In genomic region chr7:127872122-127872521, GRCh38 we compare ENCODE assay signal across 17 cellular contexts.
DNase-seq lines count a peak whose midpoint lies in the region; ATAC-seq and TF ChIP-seq lines count a peak whose summit lies in the region.
"Had no signal": no experiment of that assay in that cellular context is flagged by ENCODE, and none has a peak within 500 bp of the region (broad histone marks: within the 10 kb centered on the region; RNA-seq: fewer than 3 reads in every experiment).

No MANE protein-coding gene starts in this region.

- no peak for TF ChIP-seq CTCF in CD8-positive, alpha-beta T cell (IDR thresholded peaks at IDR 0.05)

- H3K9me3 ChIP-seq in CD8-positive, alpha-beta T cell (ENCODE audit: low read length), result no peaks in the 10 kb centered on the region
- H3K9me3 ChIP-seq: sigmoid colon had no signal

- peak; percentile 74 for ATAC-seq in GM18511 (IDR thresholded peaks at IDR 0.05; ENCODE audit: unreplicated experiment)
- peak; percentile 64 for ATAC-seq in GM21367 (IDR thresholded peaks at IDR 0.05; ENCODE audit: unreplicated experiment)
- ATAC-seq in HG02885 (IDR thresholded peaks at IDR 0.05; ENCODE audit: poor library complexity, unreplicated experiment), result peak; percentile 67
- ATAC-seq in HG03571 (IDR thresholded peaks at IDR 0.05; ENCODE audit: unreplicated experiment), result peak; percentile 47
- ATAC-seq in natural killer cell treated with Interleukin-12 subunit alpha and Interleukin-12 subunit beta and Interleukin-15 and Interleukin-18, amount 100 ng/mL, for 72 hours, result no peak
- no peak for ATAC-seq in stimulated activated effector memory CD8-positive, alpha-beta T cell treated with anti-CD3 and anti-CD28 coated beads, Interleukin-12 subunit alpha, Interleukin-12 subunit beta, amount 100 ng/mL, for 72 hours
- no peak for ATAC-seq in CD8-positive, alpha-beta T cell
- ATAC-seq: activated T-helper 17 cell treated with anti-CD3 and anti-CD28 coated beads, Interleukin-2, amount 50 U/mL, for 72 hours; left cardiac atrium had no signal

- H3K4me1 Mint-ChIP-seq in natural killer cell treated with Interleukin-12 subunit alpha and Interleukin-12 subunit beta and Interleukin-15 and Interleukin-18, amount 100 ng/mL, for 72 hours (ENCODE audit: low read depth in 2 of 2), result peaks cover 24 to 32% of the 10 kb centered on the region in 2 donors
- H3K4me1 Mint-ChIP-seq in stimulated activated effector memory CD8-positive, alpha-beta T cell treated with anti-CD3 and anti-CD28 coated beads, Interleukin-12 subunit alpha, Interleukin-12 subunit beta, amount 100 ng/mL, for 72 hours, result peaks cover 33% of the 10 kb centered on the region
- peaks cover 36% of the 10 kb centered on the region for H3K4me1 Mint-ChIP-seq in CD8-positive, alpha-beta T cell (ENCODE audit: low read depth)

- no peaks in the 10 kb centered on the region for H3K27me3 Mint-ChIP-seq in natural killer cell treated with Interleukin-12 subunit alpha and Interleukin-12 subunit beta and Interleukin-15 and Interleukin-18, amount 100 ng/mL, for 72 hours
- H3K27me3 Mint-ChIP-seq in CD8-positive, alpha-beta T cell (ENCODE audit: low read depth), result no peaks in the 10 kb centered on the region
- H3K27me3 Mint-ChIP-seq: activated T-helper 17 cell treated with anti-CD3 and anti-CD28 coated beads, Interleukin-2, amount 50 U/mL, for 72 hours; B cell; brain; naive B cell had no signal

- H3K27ac ChIP-seq in CD8-positive, alpha-beta T cell (ENCODE audit: low read depth, low read length), result no peak overlapping the region
- H3K27ac ChIP-seq: sigmoid colon had no signal

- H3K36me3 ChIP-seq in CD8-positive, alpha-beta T cell (ENCODE audit: insufficient read depth, low read length), result no peaks in the 10 kb centered on the region
- H3K36me3 ChIP-seq: sigmoid colon had no signal

- peaks cover 17% of the 10 kb centered on the region for H3K36me3 Mint-ChIP-seq in natural killer cell treated with Interleukin-12 subunit alpha and Interleukin-12 subunit beta and Interleukin-15 and Interleukin-18, amount 100 ng/mL, for 72 hours
- H3K36me3 Mint-ChIP-seq in stimulated activated effector memory CD8-positive, alpha-beta T cell treated with anti-CD3 and anti-CD28 coated beads, Interleukin-12 subunit alpha, Interleukin-12 subunit beta, amount 100 ng/mL, for 72 hours, result peaks cover 5% of the 10 kb centered on the region
- peaks cover 7% of the 10 kb centered on the region for H3K36me3 Mint-ChIP-seq in CD8-positive, alpha-beta T cell
- H3K36me3 Mint-ChIP-seq: brain, naive B cell had no signal

- no peaks in the 10 kb centered on the region for H3K4me1 ChIP-seq in CD8-positive, alpha-beta T cell (ENCODE audit: insufficient read depth, low read length)

- CTCF ChIA-PET in CD8-positive, alpha-beta T cell (lab: Charles Lee), result no interaction called here

- H3K27ac Mint-ChIP-seq in natural killer cell treated with Interleukin-12 subunit alpha and Interleukin-12 subunit beta and Interleukin-15 and Interleukin-18, amount 100 ng/mL, for 72 hours, result no peak overlapping the region
- no peak overlapping the region for H3K27ac Mint-ChIP-seq in stimulated activated effector memory CD8-positive, alpha-beta T cell treated with anti-CD3 and anti-CD28 coated beads, Interleukin-12 subunit alpha, Interleukin-12 subunit beta, amount 100 ng/mL, for 72 hours
- H3K27ac Mint-ChIP-seq in CD8-positive, alpha-beta T cell, result no peak overlapping the region
- H3K27ac Mint-ChIP-seq: activated T-helper 17 cell treated with anti-CD3 and anti-CD28 coated beads, Interleukin-2, amount 50 U/mL, for 72 hours; B cell; brain; endodermal cell had no signal

- intact Hi-C loops in CD8-positive, alpha-beta T cell (cut with DNase I, micrococcal nuclease), result no loop called here

- no peak overlapping the region for H3K4me3 ChIP-seq in CD8-positive, alpha-beta T cell (ENCODE audit: low read depth, low read length)
- H3K4me3 ChIP-seq: sigmoid colon had no signal

- no peak overlapping the region for H3K4me3 Mint-ChIP-seq in natural killer cell treated with Interleukin-12 subunit alpha and Interleukin-12 subunit beta and Interleukin-15 and Interleukin-18, amount 100 ng/mL, for 72 hours
- no peak overlapping the region for H3K4me3 Mint-ChIP-seq in stimulated activated effector memory CD8-positive, alpha-beta T cell treated with anti-CD3 and anti-CD28 coated beads, Interleukin-12 subunit alpha, Interleukin-12 subunit beta, amount 100 ng/mL, for 72 hours
- H3K4me3 Mint-ChIP-seq in CD8-positive, alpha-beta T cell, result no peak overlapping the region
- H3K4me3 Mint-ChIP-seq: activated T-helper 17 cell treated with anti-CD3 and anti-CD28 coated beads, Interleukin-2, amount 50 U/mL, for 72 hours; B cell; brain; endodermal cell had no signal

- H3K9me3 Mint-ChIP-seq in natural killer cell treated with Interleukin-12 subunit alpha and Interleukin-12 subunit beta and Interleukin-15 and Interleukin-18, amount 100 ng/mL, for 72 hours, result no peaks in the 10 kb centered on the region
- H3K9me3 Mint-ChIP-seq in stimulated activated effector memory CD8-positive, alpha-beta T cell treated with anti-CD3 and anti-CD28 coated beads, Interleukin-12 subunit alpha, Interleukin-12 subunit beta, amount 100 ng/mL, for 72 hours, result no peaks in the 10 kb centered on the region
- H3K9me3 Mint-ChIP-seq in CD8-positive, alpha-beta T cell, result no peaks in the 10 kb centered on the region
- H3K9me3 Mint-ChIP-seq: activated T-helper 17 cell treated with anti-CD3 and anti-CD28 coated beads, Interleukin-2, amount 50 U/mL, for 72 hours; brain; endodermal cell had no signal

- H3K27me3 ChIP-seq in CD8-positive, alpha-beta T cell (ENCODE audit: insufficient read depth, low read length), result no peaks in the 10 kb centered on the region
- H3K27me3 ChIP-seq: sigmoid colon had no signal

- POLR2A ChIA-PET in CD8-positive, alpha-beta T cell (lab: Charles Lee), result no interaction called here

- no peak for DNase-seq in natural killer cell treated with Interleukin-12 subunit alpha and Interleukin-12 subunit beta and Interleukin-15 and Interleukin-18, amount 100 ng/mL, for 72 hours (ENCODE audit: low spot score)
- no peak for DNase-seq in stimulated activated effector memory CD8-positive, alpha-beta T cell treated with anti-CD3 and anti-CD28 coated beads, Interleukin-12 subunit alpha, Interleukin-12 subunit beta, amount 100 ng/mL, for 72 hours (ENCODE audit: low spot score in 2 of 2)
- DNase-seq in NCI-H2227 (lab: John Stamatoyannopoulos, UW; ENCODE audit: unreplicated experiment), result no peak
- DNase-seq in CD8-positive, alpha-beta T cell, result no peak
- DNase-seq: activated CD4-positive, alpha-beta T cell treated with anti-CD3 and anti-CD28 coated beads for 4 hours; endodermal cell; left cardiac atrium; naive B cell; sigmoid colon; substantia nigra had no signal

Comparison
In these comparisons a context has a peak if more than half of its experiments do, and no peak if none do; other contexts are left out.
1. ATAC-seq: peak in GM18511 (single experiment), GM21367 (single experiment), HG02885 (single experiment) and HG03571 (single experiment); none in natural killer cell treated with Interleukin-12 subunit alpha and Interleukin-12 subunit beta and Interleukin-15 and Interleukin-18, amount 100 ng/mL, for 72 hours (0 of 2), stimulated activated effector memory CD8-positive, alpha-beta T cell treated with anti-CD3 and anti-CD28 coated beads, Interleukin-12 subunit alpha, Interleukin-12 subunit beta, amount 100 ng/mL, for 72 hours (single experiment) and CD8-positive, alpha-beta T cell (single experiment).